Comparison of ENCODE assay signal across 30 cellular contexts in genomic region chr17:77613181-77613580, GRCh38.
A peak's percentile ranks its signal among the peaks of the same experiment; 100 is the strongest.
DNase-seq lines count a peak whose midpoint lies in the region; ATAC-seq, FAIRE-seq and TF ChIP-seq lines count a peak whose summit lies in the region.
"Had no signal": no experiment of that assay in that cellular context is flagged by ENCODE, and none has a peak within 500 bp of the region (broad histone marks: within the 10 kb centered on the region; RNA-seq: fewer than 3 reads in every experiment).

No MANE protein-coding gene starts in this region.

- no peak overlapping the region for H2BK12ac ChIP-seq in neuronal stem cell (ENCODE audit: low read length)

- no peaks in the 10 kb centered on the region for H3K79me1 ChIP-seq in neuronal stem cell (ENCODE audit: low read depth, low read length)

- no peak overlapping the region for H4K8ac ChIP-seq in neuronal stem cell (ENCODE audit: low read depth, low read length)

- H3K4me3 ChIP-seq in A549 (no peak overlapping the region), endodermal cell (ENCODE audit: low read length) (no peak overlapping the region), neuronal stem cell (ENCODE audit: low read length in 2 of 2) (no peak overlapping the region)
- H3K4me3 ChIP-seq: BLaER1 treated with 17β-estradiol and CSF1 and Interleukin-3, amounts not matched to agents 10 nM and 100 nM; ovary; SJSA1; smooth muscle cell; thoracic aorta had no signal

- no peak overlapping the region for H2BK15ac ChIP-seq in neuronal stem cell (ENCODE audit: low read length)

- H3K9ac ChIP-seq in endodermal cell (ENCODE audit: extremely low read depth, low read length, poor library complexity, severe bottlenecking) = no peak overlapping the region
- no peak overlapping the region for H3K9ac ChIP-seq in neuronal stem cell (ENCODE audit: low read depth, low read length, poor library complexity)
- H3K9ac ChIP-seq: BLaER1 treated with 17β-estradiol and CSF1 and Interleukin-3, amounts not matched to agents 10 nM and 100 nM had no signal

- H2AK5ac ChIP-seq in neuronal stem cell (ENCODE audit: low read depth, low read length) = peak overlapping the region; percentile 24

- ATAC-seq in A549 (no peak), HG03280 (IDR thresholded peaks at IDR 0.05; ENCODE audit: unreplicated experiment) (no peak)
- ATAC-seq: activated naive CD8-positive, alpha-beta T cell treated with anti-CD3 and anti-CD28 coated beads, Interleukin-2, amount 50 U/mL, for 24 hours; activated T-cell treated with anti-CD3 and anti-CD28 coated beads, Interleukin-2, amount 50 U/mL, for 4 hours; T-cell had no signal

- H3K23ac ChIP-seq in neuronal stem cell (ENCODE audit: low read depth, low read length, poor library complexity) = no peak overlapping the region

- H3K36me3 ChIP-seq in endodermal cell (ENCODE audit: control insufficient read depth, insufficient read depth, low read length) = no peaks in the 10 kb centered on the region
- no peaks in the 10 kb centered on the region for H3K36me3 ChIP-seq in neuronal stem cell (replicated peaks in 1 of 2; ENCODE audit: control insufficient read depth in 2 of 2, insufficient read depth in 2 of 2, low read length in 2 of 2)
- H3K36me3 ChIP-seq: BLaER1 treated with 17β-estradiol and CSF1 and Interleukin-3, amounts not matched to agents 10 nM and 100 nM; ovary; SJSA1; thoracic aorta; WERI-Rb-1 had no signal

- no peak overlapping the region for H3K27ac Mint-ChIP-seq in endodermal cell
- H3K27ac Mint-ChIP-seq: activated naive CD8-positive, alpha-beta T cell treated with anti-CD3 and anti-CD28 coated beads, Interleukin-2, amount 50 U/mL, for 24 hours; immature natural killer cell; stimulated activated naive CD8-positive, alpha-beta T cell treated with anti-CD3 and anti-CD28 coated beads, Interleukin-15, Interleukin-2, amounts not matched to agents 100 ng/mL and 50 ng/mL, for 24 hours had no signal

- TF ChIP-seq POLR2A in A549 (IDR thresholded peaks at IDR 0.05; ENCODE audit: low read length) (no peak), GM12891 (IDR thresholded peaks at IDR 0.05; ENCODE audit: low read depth, low read length) (no peak)

- H3K27ac ChIP-seq in A549 = peak overlapping the region; percentile 69 to 95; a peak in 5 of 6 replicates
- no peak overlapping the region for H3K27ac ChIP-seq in endodermal cell (ENCODE audit: low read depth, low read length)
- no peak overlapping the region for H3K27ac ChIP-seq in neuronal stem cell (replicated peaks; ENCODE audit: low read length)
- H3K27ac ChIP-seq: BLaER1 treated with 17β-estradiol and CSF1 and Interleukin-3, amounts not matched to agents 10 nM and 100 nM; ovary; SJSA1; thoracic aorta; WERI-Rb-1 had no signal

- H2BK5ac ChIP-seq in neuronal stem cell (ENCODE audit: low read length) = no peak overlapping the region

- H3K27me3 ChIP-seq in endodermal cell (ENCODE audit: control insufficient read depth, insufficient read depth, low read length, poor library complexity, severe bottlenecking) (no peaks in the 10 kb centered on the region), neuronal stem cell (ENCODE audit: control insufficient read depth in 3 of 3, insufficient read depth in 3 of 3, low read depth in 1 of 3, low read length in 3 of 3) (peaks cover 0 to 21% (median 0%) of the 10 kb centered on the region in 3 experiments)
- H3K27me3 ChIP-seq: BLaER1 treated with 17β-estradiol and CSF1 and Interleukin-3, amounts not matched to agents 10 nM and 100 nM; ovary had no signal

- no peak for TF ChIP-seq CTCF in A549 (IDR thresholded peaks at IDR 0.05)
- no peak for TF ChIP-seq CTCF in endodermal cell (conservative IDR thresholded peaks at IDR 0.05)

- no peak overlapping the region for H3K4ac ChIP-seq in neuronal stem cell (ENCODE audit: low read length)

- H3K4me1 Mint-ChIP-seq in endodermal cell = peaks cover 3% of the 10 kb centered on the region

- H3K14ac ChIP-seq in neuronal stem cell (ENCODE audit: low read length) = no peak overlapping the region

- TF ChIP-seq EP300 in A549 (IDR thresholded peaks at IDR 0.05) = no peak

- H3K4me2 ChIP-seq in A549 (no peak overlapping the region), neuronal stem cell (ENCODE audit: insufficient read depth, low read length, poor library complexity, severe bottlenecking) (no peak overlapping the region)
- H3K4me2 ChIP-seq: smooth muscle cell had no signal

- H3K18ac ChIP-seq in neuronal stem cell (ENCODE audit: low read length) = no peak overlapping the region

- peaks cover 2% of the 10 kb centered on the region for H3K9me3 Mint-ChIP-seq in endodermal cell
- H3K9me3 Mint-ChIP-seq: activated T-cell treated with anti-CD3 and anti-CD28 coated beads, Interleukin-2, amount 50 U/mL, for 4 hours; immature natural killer cell; stimulated activated naive CD8-positive, alpha-beta T cell treated with anti-CD3 and anti-CD28 coated beads, Interleukin-15, Interleukin-2, amounts not matched to agents 100 ng/mL and 50 ng/mL, for 24 hours had no signal

- H4K91ac ChIP-seq in neuronal stem cell (ENCODE audit: low read depth, low read length, poor library complexity) = no peak overlapping the region

- no peak overlapping the region for H2BK120ac ChIP-seq in neuronal stem cell (ENCODE audit: low read depth, low read length)

- TF ChIP-seq RAD21 in A549 (conservative IDR thresholded peaks at IDR 0.05 in 1 of 2, IDR thresholded peaks at IDR 0.05 in 1 of 2) = no peak

- H2AFZ ChIP-seq in neuronal stem cell (ENCODE audit: low read length) = no peak overlapping the region

- no peak overlapping the region for H3K4me3 Mint-ChIP-seq in endodermal cell
- H3K4me3 Mint-ChIP-seq: activated naive CD8-positive, alpha-beta T cell treated with anti-CD3 and anti-CD28 coated beads, Interleukin-2, amount 50 U/mL, for 24 hours; activated T-cell treated with anti-CD3 and anti-CD28 coated beads, Interleukin-2, amount 50 U/mL, for 4 hours; immature natural killer cell; stimulated activated naive CD8-positive, alpha-beta T cell treated with anti-CD3 and anti-CD28 coated beads, Interleukin-15, Interleukin-2, amounts not matched to agents 100 ng/mL and 50 ng/mL, for 24 hours; T-cell had no signal

- peaks cover 12% of the 10 kb centered on the region for H3K27me3 Mint-ChIP-seq in endodermal cell (ENCODE audit: insufficient read depth)
- H3K27me3 Mint-ChIP-seq: activated naive CD8-positive, alpha-beta T cell treated with anti-CD3 and anti-CD28 coated beads, Interleukin-2, amount 50 U/mL, for 24 hours; stimulated activated naive CD8-positive, alpha-beta T cell treated with anti-CD3 and anti-CD28 coated beads, Interleukin-15, Interleukin-2, amounts not matched to agents 100 ng/mL and 50 ng/mL, for 24 hours; T-cell had no signal

- FAIRE-seq in A549 (lab: Jason Lieb, UNC) (no peak), GM12891 (lab: Jason Lieb, UNC) (no peak)
- FAIRE-seq: G401.6 had no signal

- CTCF ChIA-PET in A549 (lab: Yijun Ruan, JAX) = interaction anchor here (1.4 kb wide), 1 partner anchor 70 kb away, joined by 4 read pairs; no protein-coding TSS in a partner anchor

- H3K9me3 ChIP-seq in A549 = peaks cover 3% of the 10 kb centered on the region; the same call in 2 of the 3 replicates
- H3K9me3 ChIP-seq in endodermal cell (ENCODE audit: control insufficient read depth, low read length) = no peaks in the 10 kb centered on the region
- no peaks in the 10 kb centered on the region for H3K9me3 ChIP-seq in neuronal stem cell (replicated peaks in 1 of 2; ENCODE audit: control insufficient read depth in 2 of 2, insufficient read depth in 1 of 2, low read depth in 1 of 2, low read length in 2 of 2)
- H3K9me3 ChIP-seq: BLaER1 treated with 17β-estradiol and CSF1 and Interleukin-3, amounts not matched to agents 10 nM and 100 nM; ovary; SJSA1; thoracic aorta had no signal

- H3K36me3 Mint-ChIP-seq in endodermal cell (ENCODE audit: low read depth) = no peaks in the 10 kb centered on the region
- H3K36me3 Mint-ChIP-seq: immature natural killer cell, T-cell had no signal

- DNase-seq in A549 (ENCODE audit: low read depth in 1 of 2, low spot score in 1 of 2) (no peak), EL (peak; percentile 30), endodermal cell (peak; percentile 43), neuronal stem cell (ENCODE audit: low spot score) (no peak), DMS153 treated with DMSO at 0.1 percent for 48 hours (lab: John Stamatoyannopoulos, UW; ENCODE audit: unreplicated experiment) (no peak), GM12891 (ENCODE audit: insufficient read length, low spot score) (no peak)
- no peak for DNase-seq in NK-92 treated with Interleukin-12 subunit alpha and Interleukin-12 subunit beta, amount 100 ng/mL, for 24 hours (lab: John Stamatoyannopoulos, UW)
- DNase-seq: activated CD4-positive, alpha-beta T cell treated with anti-CD3 and anti-CD28 coated beads for 48 hours; activated naive CD4-positive, alpha-beta T cell; activated naive CD8-positive, alpha-beta T cell treated with anti-CD3 and anti-CD28 coated beads, Interleukin-2, amount 50 U/mL, for 24 hours; activated T-cell treated with anti-CD3 and anti-CD28 coated beads, Interleukin-2, amount 50 U/mL, for 4 hours; DMS53; immature natural killer cell; IMR-90; NCI-H1092; NCI-H1694; NCI-H82; ovary; retina; stimulated activated CD4-positive, alpha-beta T cell treated with anti-CD3 and anti-CD28 coated beads, Interleukin-1b, Interleukin-23, amount 100 ng/mL, for 48 hours; stimulated activated CD8-positive, alpha-beta memory T cell treated with anti-CD3 and anti-CD28 coated beads, Interleukin-4, amount 100 ng/mL, for 48 hours; WERI-Rb-1 had no signal

- 73% methylated on average over 7 of the region's 7 CpGs for WGBS in A549 (ENCODE audit: missing lambda C conversion rate)
- 88 to 93% methylated on average over 5 to 7 of the region's 7 CpGs for WGBS in endodermal cell (ENCODE audit: insufficient coverage in 1 of 2, insufficient read length in 1 of 2), 2 experiments
- no CpG with 5 or more reads among the region's 7 CpGs for WGBS in neuronal stem cell (ENCODE audit: extremely low coverage in 2 of 2, insufficient read length in 2 of 2, insufficient replicate concordance in 1 of 2), 2 donors

- POLR2A ChIA-PET in A549 (lab: Yijun Ruan, JAX) = no interaction called here

- H3K4me1 ChIP-seq in A549 = peaks cover 32% of the 10 kb centered on the region
- no peaks in the 10 kb centered on the region for H3K4me1 ChIP-seq in endodermal cell (ENCODE audit: control insufficient read depth, insufficient read depth, low read length)
- H3K4me1 ChIP-seq in neuronal stem cell (ENCODE audit: control insufficient read depth in 2 of 2, insufficient read depth in 1 of 2, low read depth in 1 of 2, low read length in 2 of 2) = peaks cover 0 to 7% of the 10 kb centered on the region in 2 donors
- H3K4me1 ChIP-seq: SJSA1 had no signal

TF ChIP-seq in GM12891, 5 proteins besides CTCF, POLR2A, EP300 and RAD21:
- no peak for TF ChIP-seq PAX5 (IDR thresholded peaks at IDR 0.05; ENCODE audit: insufficient read depth, low read length, severe bottlenecking)
- no peak for TF ChIP-seq TAF1 (IDR thresholded peaks at IDR 0.05; ENCODE audit: low read depth, low read length)
- TF ChIP-seq POLR2AphosphoS5 (IDR thresholded peaks at IDR 0.05; ENCODE audit: low read depth, low read length) = no peak
- TF ChIP-seq SPI1 (IDR thresholded peaks at IDR 0.05; ENCODE audit: low read depth, low read length) = no peak
- no peak for TF ChIP-seq POU2F2 (IDR thresholded peaks at IDR 0.05; ENCODE audit: low read depth, low read length)

Comparison
In these comparisons a context has a peak if more than half of its experiments do, and no peak if none do; other contexts are left out.
1. DNase-seq: peak in EL (single experiment) and endodermal cell (single experiment); none in A549 (0 of 2), neuronal stem cell (single experiment), DMS153 treated with DMSO at 0.1 percent for 48 hours (single experiment), NK-92 treated with Interleukin-12 subunit alpha and Interleukin-12 subunit beta, amount 100 ng/mL, for 24 hours (single experiment) and GM12891 (single experiment).
2. H3K27ac ChIP-seq: peak in A549 (2 of 2); none in endodermal cell (single experiment) and neuronal stem cell (single experiment).